21 cellular contexts compared by ENCODE assay signal in the genomic region with DNA sequence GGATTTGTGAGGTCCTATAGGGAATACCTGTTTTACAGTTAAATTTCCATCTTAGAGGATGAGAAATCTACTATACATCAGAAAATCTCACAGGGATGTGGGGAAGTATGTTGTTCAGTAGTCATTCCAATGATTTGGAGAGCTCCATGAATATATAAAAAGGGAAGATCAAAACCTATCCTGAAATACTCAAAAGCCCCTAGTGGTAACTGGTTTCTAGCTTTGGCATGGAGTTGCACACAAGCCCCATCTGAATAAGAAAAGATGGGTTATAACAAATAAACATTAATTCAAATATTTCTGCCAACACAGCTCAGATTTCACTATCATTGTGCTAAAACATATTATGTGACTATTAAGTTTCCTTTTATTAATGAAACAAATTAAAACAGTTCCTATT.
DNase-seq lines count a peak whose midpoint lies in the region; ATAC-seq and TF ChIP-seq lines count a peak whose summit lies in the region.
"Had no signal": no experiment of that assay in that cellular context is flagged by ENCODE, and none has a peak within 500 bp of the region (broad histone marks: within the 10 kb centered on the region; RNA-seq: fewer than 3 reads in every experiment).

No MANE protein-coding gene starts in this region.

- H3K9me2 ChIP-seq in HCT116 (ENCODE audit: insufficient read depth) = no peaks in the 10 kb centered on the region

- CTCF ChIA-PET in HCT116 (lab: Charles Lee) = interaction anchor here (1.4 kb wide), 1 partner anchor 15 kb away, joined by 3 read pairs; no protein-coding TSS in a partner anchor

- in situ Hi-C loops in brain microvascular endothelial cell (cut with HindIII; ENCODE audit: low pct_ligation_motif_present, low sequenced_read_pairs) = no loop called here

- peaks cover 71% of the 10 kb centered on the region for H3K27me3 Mint-ChIP-seq in neural crest cell (ENCODE audit: low read depth)
- no peaks in the 10 kb centered on the region for H3K27me3 Mint-ChIP-seq in T-helper 2 cell treated with Interferon-gamma antibody and Interleukin-4, amounts not matched to agents 5 μg/mL and 100 μg/mL, for 36 hours (ENCODE audit: low read depth)

- TF ChIP-seq CTCF in AG10803 (conservative IDR thresholded peaks at IDR 0.05; ENCODE audit: low read length) (0 out of 2 replicates have a peak, but pooled peaks have one; percentile 3), HCT116 (IDR thresholded peaks at IDR 0.05 in 2 of 3, conservative IDR thresholded peaks at IDR 0.05 in 1 of 3; ENCODE audit: borderline replicate concordance in 1 of 3, insufficient read depth in 1 of 3, low read depth in 2 of 3, low read length in 2 of 3) (peak in 2 of 3 experiments; percentile 20 to 29; a peak in 1 of 6 replicates), brain microvascular endothelial cell (IDR thresholded peaks at IDR 0.05; ENCODE audit: low read depth, low read length, missing control alignments) (peak; percentile 4), neural crest cell (conservative IDR thresholded peaks at IDR 0.05) (peak; percentile 28)

- no peaks in the 10 kb centered on the region for H3K4me1 Mint-ChIP-seq in neural crest cell
- H3K4me1 Mint-ChIP-seq in T-helper 2 cell treated with Interferon-gamma antibody and Interleukin-4, amounts not matched to agents 5 μg/mL and 100 μg/mL, for 36 hours (ENCODE audit: low read depth) = no peaks in the 10 kb centered on the region
- H3K4me1 Mint-ChIP-seq: CD8-positive, alpha-beta memory T cell; GM23338 had no signal

- TF ChIP-seq RAD21 in HCT116 (IDR thresholded peaks at IDR 0.05; ENCODE audit: low read depth) = no peak

- H3K36me3 Mint-ChIP-seq in neural crest cell (ENCODE audit: low read depth) = no peaks in the 10 kb centered on the region
- H3K36me3 Mint-ChIP-seq in T-helper 2 cell treated with Interferon-gamma antibody and Interleukin-4, amounts not matched to agents 5 μg/mL and 100 μg/mL, for 36 hours (ENCODE audit: low read depth) = no peaks in the 10 kb centered on the region
- H3K36me3 Mint-ChIP-seq: CD8-positive, alpha-beta memory T cell had no signal

- no peak for TF ChIP-seq POLR2A in HCT116 (IDR thresholded peaks at IDR 0.05; ENCODE audit: borderline replicate concordance, extremely low read depth, insufficient read depth, insufficient read length)

- no peak for ATAC-seq in HCT116
- ATAC-seq: GM12878, GM23338 had no signal

- H3K27me3 ChIP-seq in HCT116 (ENCODE audit: insufficient read depth, low read length) = peaks cover 33% of the 10 kb centered on the region
- peaks cover 5% of the 10 kb centered on the region for H3K27me3 ChIP-seq in brain microvascular endothelial cell (replicated peaks)
- H3K27me3 ChIP-seq: Peyer's patch, SJCRH30 had no signal

- POLR2A ChIA-PET in HCT116 (lab: Charles Lee) = no interaction called here

- no peaks in the 10 kb centered on the region for H3K9me3 Mint-ChIP-seq in neural crest cell
- no peaks in the 10 kb centered on the region for H3K9me3 Mint-ChIP-seq in T-helper 2 cell treated with Interferon-gamma antibody and Interleukin-4, amounts not matched to agents 5 μg/mL and 100 μg/mL, for 36 hours
- H3K9me3 Mint-ChIP-seq: CD8-positive, alpha-beta memory T cell; GM23338 had no signal

- H3K27ac ChIP-seq in HCT116 (ENCODE audit: low read depth, low read length) (no peak overlapping the region), brain microvascular endothelial cell (no peak overlapping the region)
- H3K27ac ChIP-seq: Peyer's patch, SJCRH30 had no signal

- H3K9ac ChIP-seq in HCT116 (ENCODE audit: low read length) = no peak overlapping the region

- H3K4me3 ChIP-seq in AG10803 (ENCODE audit: low read length) = no peak overlapping the region
- H3K4me3 ChIP-seq in HCT116 (replicated peaks in 1 of 2; ENCODE audit: low read depth in 1 of 2, low read length in 2 of 2) = no peak overlapping the region
- H3K4me3 ChIP-seq in brain microvascular endothelial cell (ENCODE audit: low read depth, low read length) = no peak overlapping the region
- H3K4me3 ChIP-seq: GM12878, GM23338, Peyer's patch, SJCRH30 had no signal

- H3K4me1 ChIP-seq in HCT116 (ENCODE audit: control insufficient read depth in 1 of 2, insufficient read depth in 2 of 2, low read length in 2 of 2) = no peaks in the 10 kb centered on the region
- H3K4me1 ChIP-seq: Peyer's patch, SJCRH30 had no signal

- RAD21 ChIA-PET in HCT116 (lab: Charles Lee; ENCODE audit: low non-redundant PET in 1 of 2, low total read pairs in 2 of 2, uncharacterized antibody in 2 of 2, unreplicated experiment in 2 of 2) = no interaction called here

- intact Hi-C loops in HCT116 (cut with micrococcal nuclease) = no loop called here

- H2AFZ ChIP-seq in HCT116 (ENCODE audit: low read depth, low read length, poor library complexity, severe bottlenecking) = no peak overlapping the region
- H2AFZ ChIP-seq: GM23338 had no signal

- no peaks in the 10 kb centered on the region for H4K20me1 ChIP-seq in HCT116 (ENCODE audit: insufficient read depth)

- no peaks in the 10 kb centered on the region for H3K79me2 ChIP-seq in HCT116 (ENCODE audit: insufficient read depth, low read length)

- H3K9me3 ChIP-seq in HCT116 (ENCODE audit: control insufficient read depth in 1 of 2, insufficient read depth in 1 of 2, low read depth in 1 of 2, low read length in 2 of 2) = no peaks in the 10 kb centered on the region
- H3K9me3 ChIP-seq: Peyer's patch, SJCRH30 had no signal

- no peak for DNase-seq in AG10803 (ENCODE audit: low read depth)
- DNase-seq in HCT116 (ENCODE audit: low read depth, low spot score) = no peak
- DNase-seq in brain microvascular endothelial cell = no peak
- DNase-seq in neural crest cell (ENCODE audit: low read depth, low spot score) = no peak
- DNase-seq in T-helper 2 cell treated with Interferon-gamma antibody and Interleukin-4, amounts not matched to agents 5 μg/mL and 100 μg/mL, for 36 hours (ENCODE audit: low spot score) = no peak
- no peak for DNase-seq in HuH-7 (ENCODE audit: low spot score)
- DNase-seq in NCI-H2081 (lab: John Stamatoyannopoulos, UW) = no peak
- no peak for DNase-seq in AML-193 (lab: John Stamatoyannopoulos, UW)
- DNase-seq: C1 segment of cervical spinal cord; CD8-positive, alpha-beta memory T cell; DMS79 treated with DMSO at 0.1 percent for 48 hours; HCEC 1CT; IMR-90; NCI-H1417; NCI-H1694 treated with DMSO at 0.1 percent for 48 hours; NCI-H446; NCI-H526; Peyer's patch; SJCRH30 had no signal

- no peak overlapping the region for H3K27ac Mint-ChIP-seq in neural crest cell (ENCODE audit: unreplicated experiment)
- no peak overlapping the region for H3K27ac Mint-ChIP-seq in T-helper 2 cell treated with Interferon-gamma antibody and Interleukin-4, amounts not matched to agents 5 μg/mL and 100 μg/mL, for 36 hours
- H3K27ac Mint-ChIP-seq: CD8-positive, alpha-beta memory T cell; GM23338 had no signal

- no peak overlapping the region for H3K4me3 Mint-ChIP-seq in neural crest cell
- H3K4me3 Mint-ChIP-seq in T-helper 2 cell treated with Interferon-gamma antibody and Interleukin-4, amounts not matched to agents 5 μg/mL and 100 μg/mL, for 36 hours = no peak overlapping the region
- H3K4me3 Mint-ChIP-seq: CD8-positive, alpha-beta memory T cell; GM23338 had no signal

- no peak overlapping the region for H3K4me2 ChIP-seq in HCT116 (ENCODE audit: low read length)
- H3K4me2 ChIP-seq: GM23338 had no signal

- H3K36me3 ChIP-seq in HCT116 (ENCODE audit: control insufficient read depth in 1 of 2, insufficient read depth in 2 of 2, low read length in 2 of 2) (no peaks in the 10 kb centered on the region), brain microvascular endothelial cell (replicated peaks) (no peaks in the 10 kb centered on the region)
- H3K36me3 ChIP-seq: Peyer's patch, SJCRH30 had no signal

- BruUV-seq in HCT116 (replicated peaks; lab: Mats Ljungman, UMichigan) = no TSS peak

TF ChIP-seq in HCT116, 20 proteins besides CTCF, POLR2A, EP300 and RAD21:
- TF ChIP-seq CEBPB (IDR thresholded peaks at IDR 0.05; ENCODE audit: low read depth) = no peak
- no peak for TF ChIP-seq TCF7L2 (IDR thresholded peaks at IDR 0.05; ENCODE audit: borderline replicate concordance, extremely low read depth, insufficient read depth, insufficient read length)
- TF ChIP-seq EZH2 (IDR thresholded peaks at IDR 0.05) = no peak
